In the genomic region with DNA sequence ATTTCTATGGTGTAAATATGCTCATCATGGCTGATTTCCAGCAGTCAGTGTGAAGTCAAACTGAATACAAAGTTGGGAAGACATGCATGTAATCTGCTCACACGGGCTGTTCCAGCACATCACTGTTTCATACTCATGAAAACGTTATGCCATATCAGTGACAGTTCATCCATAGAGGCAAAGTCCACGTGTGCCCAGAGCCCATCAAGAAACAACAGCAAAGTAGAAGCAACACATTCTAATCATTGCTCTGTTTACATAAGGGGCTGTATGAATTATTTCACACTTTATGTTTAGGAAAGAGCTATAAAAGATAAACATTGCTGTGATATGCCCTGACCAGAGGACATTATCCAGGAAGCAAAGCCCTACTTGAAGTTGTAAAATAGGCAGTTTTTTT, we compare ENCODE assay signal across 26 cellular contexts.
"Had no signal": no experiment of that assay in that cellular context is flagged by ENCODE, and none has a peak within 500 bp of the region (broad histone marks: within the 10 kb centered on the region; RNA-seq: fewer than 3 reads in every experiment).

No MANE protein-coding gene starts in this region.

- H3K27ac ChIP-seq: breast epithelium, foreskin keratinocyte, heart right ventricle, left ventricle myocardium inferior, pancreas, prostate gland, stomach, thyroid gland had no signal

- H3K9me3 ChIP-seq: breast epithelium, heart right ventricle, left ventricle myocardium inferior, pancreas, prostate gland, stomach, thyroid gland had no signal

- H3K36me3 ChIP-seq: breast epithelium, heart right ventricle, left ventricle myocardium inferior, pancreas, prostate gland, stomach, thyroid gland had no signal

- DNase-seq: activated CD4-positive, alpha-beta T cell treated with anti-CD3 and anti-CD28 coated beads for 36 hours; activated CD4-positive, CD25-positive, alpha-beta regulatory T cell; activated CD8-positive, alpha-beta memory T cell treated with anti-CD3 and anti-CD28 coated beads, Interleukin-2, amount 10 ng/mL, durations not matched to agents 7 days and 5 days; activated CD8-positive, alpha-beta T cell treated with anti-CD3 and anti-CD28 coated beads, Interleukin-2, amount 10 ng/mL, durations not matched to agents 7 days and 5 days; activated naive CD8-positive, alpha-beta T cell treated with anti-CD3 and anti-CD28 coated beads, Interleukin-2, amount 50 U/mL, for 24 hours; activated T-cell treated with anti-CD3 and anti-CD28 coated beads, Interleukin-2, amount 50 U/mL, for 48 hours; amygdala; central memory CD4-positive, alpha-beta T cell; endodermal cell; foreskin keratinocyte; heart right ventricle; kidney glomerular epithelial cell; left ventricle myocardium inferior; mammary epithelial cell; naive thymus-derived CD4-positive, alpha-beta T cell; nucleus accumbens; pancreas; stimulated activated CD4-positive, alpha-beta T cell treated with anti-CD3 and anti-CD28 coated beads, Interleukin-15, amount 100 ng/mL, for 24 hours; stimulated activated CD4-positive, alpha-beta T cell treated with anti-CD3 and anti-CD28 coated beads, Interleukin-2, amount 100 ng/mL, for 24 hours; stimulated activated naive B cell treated with anti-CD40 and anti-IgM and Interleukin-4, amounts not matched to agents 10 μg/mL and 1 μg/mL and 100 μg/mL, for 72 hours; stomach; T-helper 1 cell; thyroid gland had no signal

- H3K4me3 ChIP-seq: breast epithelium, heart right ventricle, left ventricle myocardium inferior, pancreas, prostate gland, stomach, thyroid gland had no signal

- H3K4me1 ChIP-seq: breast epithelium, foreskin keratinocyte, prostate gland, thyroid gland had no signal

- H3K27me3 ChIP-seq: breast epithelium, heart right ventricle, pancreas, stomach, thyroid gland had no signal

- ATAC-seq: activated CD4-positive, alpha-beta T cell treated with anti-CD3 and anti-CD28 coated beads for 36 hours; activated CD8-positive, alpha-beta memory T cell treated with anti-CD3 and anti-CD28 coated beads, Interleukin-2, amount 10 ng/mL, durations not matched to agents 7 days and 5 days; activated CD8-positive, alpha-beta T cell treated with anti-CD3 and anti-CD28 coated beads, Interleukin-2, amount 10 ng/mL, durations not matched to agents 7 days and 5 days; activated naive CD8-positive, alpha-beta T cell treated with anti-CD3 and anti-CD28 coated beads, Interleukin-2, amount 50 U/mL, for 24 hours; esophagus mucosa; foreskin keratinocyte; heart right ventricle; naive thymus-derived CD4-positive, alpha-beta T cell; pancreas; stimulated activated naive B cell treated with anti-CD40 and anti-IgM and Interleukin-4, amounts not matched to agents 10 μg/mL and 1 μg/mL and 100 μg/mL, for 72 hours had no signal

- FAIRE-seq: pancreas had no signal
